In genomic region chr12:82937151-82937550, GRCh38 we compare ENCODE assay signal across 31 cellular contexts.
"Had no signal": no experiment of that assay in that cellular context is flagged by ENCODE, and none has a peak within 500 bp of the region (broad histone marks: within the 10 kb centered on the region; RNA-seq: fewer than 3 reads in every experiment).

No MANE protein-coding gene starts in this region.

- H3K27ac ChIP-seq: breast epithelium, epithelial cell of prostate, esophagus squamous epithelium, gastrocnemius medialis, hepatocyte, pancreas, prostate gland, sigmoid colon, uterus, VCaP had no signal

- H3K4me2 ChIP-seq: hepatocyte had no signal

- H3K4me3 Mint-ChIP-seq: activated naive CD4-positive, alpha-beta T cell treated with anti-CD3 and anti-CD28 coated beads for 36 hours; activated naive CD8-positive, alpha-beta T cell treated with anti-CD3 and anti-CD28 coated beads for 36 hours; central memory CD8-positive, alpha-beta T cell; naive thymus-derived CD4-positive, alpha-beta T cell; stimulated activated memory B cell treated with anti-CD40 and anti-IgM and Interleukin-4, amounts not matched to agents 10 μg/mL and 1 μg/mL and 100 μg/mL, for 72 hours; stimulated activated naive CD8-positive, alpha-beta T cell treated with anti-CD3 and anti-CD28 coated beads, Interleukin-15, amount 100 ng/mL, for 72 hours; type B pancreatic cell had no signal

- H2AFZ ChIP-seq: hepatocyte had no signal

- DNase-seq: activated CD4-positive, alpha-beta T cell treated with anti-CD3 and anti-CD28 coated beads for 4 hours; activated CD4-positive, alpha-beta T cell treated with anti-CD3 and anti-CD28 coated beads, Interleukin-2, amount 50 U/mL, for 4 hours; activated effector memory CD4-positive, alpha-beta T cell treated with anti-CD3 and anti-CD28 coated beads, Interleukin-2, amount 50 U/mL, for 16 hours; activated naive CD4-positive, alpha-beta T cell treated with anti-CD3 and anti-CD28 coated beads for 36 hours; activated naive CD8-positive, alpha-beta T cell treated with anti-CD3 and anti-CD28 coated beads for 36 hours; activated T-cell treated with anti-CD3 and anti-CD28 coated beads for 4 hours; amniotic stem cell; effector CD8-positive, alpha-beta T cell; esophagus squamous epithelium; gastrocnemius medialis; kidney; left colon; midbrain; naive thymus-derived CD4-positive, alpha-beta T cell; pancreas; sigmoid colon; small intestine; stimulated activated CD4-positive, alpha-beta T cell treated with anti-CD3 and anti-CD28 coated beads, Interleukin-1b, Interleukin-23, amount 100 ng/mL, for 48 hours; stimulated activated CD4-positive, alpha-beta T cell treated with anti-CD3 and anti-CD28 coated beads, Interleukin-4, amount 100 ng/mL, for 4 hours; stimulated activated CD8-positive, alpha-beta memory T cell treated with anti-CD3 and anti-CD28 coated beads, Interleukin-4, amount 100 ng/mL, for 48 hours; stimulated activated naive CD8-positive, alpha-beta T cell treated with anti-CD3 and anti-CD28 coated beads, Interleukin-15, amount 100 ng/mL, for 72 hours; substantia nigra; uterus had no signal

- H3K9me3 ChIP-seq: breast epithelium, esophagus squamous epithelium, gastrocnemius medialis, prostate gland, sigmoid colon, uterus had no signal

- H3K36me3 Mint-ChIP-seq: activated naive CD8-positive, alpha-beta T cell treated with anti-CD3 and anti-CD28 coated beads for 36 hours had no signal

- H3K79me2 ChIP-seq: hepatocyte had no signal

- H3K4me1 ChIP-seq: breast epithelium, gastrocnemius medialis, pancreas, prostate gland, uterus had no signal

- H3K27me3 ChIP-seq: breast epithelium, esophagus squamous epithelium, gastrocnemius medialis, hepatocyte, pancreas, sigmoid colon, uterus had no signal

- H3K9me3 Mint-ChIP-seq: activated naive CD4-positive, alpha-beta T cell treated with anti-CD3 and anti-CD28 coated beads for 36 hours; activated naive CD8-positive, alpha-beta T cell treated with anti-CD3 and anti-CD28 coated beads for 36 hours; central memory CD8-positive, alpha-beta T cell; stimulated activated memory B cell treated with anti-CD40 and anti-IgM and Interleukin-4, amounts not matched to agents 10 μg/mL and 1 μg/mL and 100 μg/mL, for 72 hours; stimulated activated naive CD8-positive, alpha-beta T cell treated with anti-CD3 and anti-CD28 coated beads, Interleukin-15, amount 100 ng/mL, for 72 hours; type B pancreatic cell had no signal

- H3K27me3 Mint-ChIP-seq: activated naive CD8-positive, alpha-beta T cell treated with anti-CD3 and anti-CD28 coated beads for 36 hours; central memory CD8-positive, alpha-beta T cell; stimulated activated memory B cell treated with anti-CD40 and anti-IgM and Interleukin-4, amounts not matched to agents 10 μg/mL and 1 μg/mL and 100 μg/mL, for 72 hours; stimulated activated naive CD8-positive, alpha-beta T cell treated with anti-CD3 and anti-CD28 coated beads, Interleukin-15, amount 100 ng/mL, for 72 hours; type B pancreatic cell had no signal

- H3K4me3 ChIP-seq: breast epithelium, esophagus squamous epithelium, gastrocnemius medialis, hepatocyte, pancreas, prostate gland, sigmoid colon, uterus had no signal

- H3K27ac Mint-ChIP-seq: activated naive CD4-positive, alpha-beta T cell treated with anti-CD3 and anti-CD28 coated beads for 36 hours; activated naive CD8-positive, alpha-beta T cell treated with anti-CD3 and anti-CD28 coated beads for 36 hours; naive thymus-derived CD4-positive, alpha-beta T cell; stimulated activated memory B cell treated with anti-CD40 and anti-IgM and Interleukin-4, amounts not matched to agents 10 μg/mL and 1 μg/mL and 100 μg/mL, for 72 hours; stimulated activated naive CD8-positive, alpha-beta T cell treated with anti-CD3 and anti-CD28 coated beads, Interleukin-15, amount 100 ng/mL, for 72 hours; type B pancreatic cell had no signal

- H3K36me3 ChIP-seq: breast epithelium, gastrocnemius medialis, pancreas, prostate gland, sigmoid colon, uterus had no signal

- H3K4me1 Mint-ChIP-seq: central memory CD8-positive, alpha-beta T cell; stimulated activated memory B cell treated with anti-CD40 and anti-IgM and Interleukin-4, amounts not matched to agents 10 μg/mL and 1 μg/mL and 100 μg/mL, for 72 hours; stimulated activated naive CD8-positive, alpha-beta T cell treated with anti-CD3 and anti-CD28 coated beads, Interleukin-15, amount 100 ng/mL, for 72 hours had no signal
